In the genomic region with DNA sequence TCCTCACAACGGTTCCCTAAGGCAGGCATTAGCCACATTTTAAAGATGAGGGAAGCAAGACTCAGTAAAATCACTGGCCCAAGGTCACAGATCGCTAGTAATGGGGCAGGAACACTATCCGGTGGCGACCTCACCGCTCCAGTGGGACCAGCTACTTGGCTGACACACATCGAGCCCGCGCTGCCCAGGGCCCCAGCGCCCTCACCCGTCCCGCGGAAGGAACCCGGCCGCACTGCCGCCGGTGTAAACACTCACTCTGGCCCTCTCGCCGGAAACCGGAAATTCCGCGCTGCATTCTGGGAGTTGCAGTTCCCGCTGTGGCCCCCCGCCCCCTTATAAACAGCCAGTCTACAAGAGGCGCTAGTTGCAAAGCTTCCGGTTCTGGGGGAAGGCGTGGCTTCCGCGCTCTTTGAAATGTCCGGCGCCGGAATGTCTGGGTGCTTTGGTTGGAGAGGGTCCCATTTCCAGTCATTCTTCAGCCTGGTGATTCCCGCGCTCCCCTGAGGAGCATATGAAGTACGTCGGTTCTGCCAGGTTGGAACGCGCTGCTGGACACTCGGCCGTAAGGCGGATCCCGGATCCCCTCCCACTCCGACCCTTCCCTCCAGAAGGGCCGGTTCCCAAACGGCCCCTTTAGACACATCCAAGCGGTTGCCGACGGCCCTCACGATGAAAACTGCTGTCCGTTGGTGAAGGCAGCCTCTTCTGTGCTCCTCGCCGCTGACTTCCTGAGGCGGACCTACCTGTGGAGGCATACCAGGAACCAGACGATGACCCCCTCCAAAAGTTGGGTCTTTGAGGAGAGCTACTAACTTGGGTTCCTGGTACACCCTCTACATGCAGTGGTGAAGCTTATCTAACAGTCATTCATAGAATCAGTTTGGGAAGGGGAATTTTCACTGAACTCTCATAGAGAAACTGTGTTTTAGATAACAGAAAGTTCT, we compare ENCODE assay signal across 8 cellular contexts. TPM values are rescaled to one million over a fixed set of nuclear protein-coding genes. Genes with fewer than 3 reads are reported as not detected.
DNase-seq lines count a peak whose midpoint lies in the region; ATAC-seq, FAIRE-seq and TF ChIP-seq lines count a peak whose summit lies in the region.

A gene with protein sequence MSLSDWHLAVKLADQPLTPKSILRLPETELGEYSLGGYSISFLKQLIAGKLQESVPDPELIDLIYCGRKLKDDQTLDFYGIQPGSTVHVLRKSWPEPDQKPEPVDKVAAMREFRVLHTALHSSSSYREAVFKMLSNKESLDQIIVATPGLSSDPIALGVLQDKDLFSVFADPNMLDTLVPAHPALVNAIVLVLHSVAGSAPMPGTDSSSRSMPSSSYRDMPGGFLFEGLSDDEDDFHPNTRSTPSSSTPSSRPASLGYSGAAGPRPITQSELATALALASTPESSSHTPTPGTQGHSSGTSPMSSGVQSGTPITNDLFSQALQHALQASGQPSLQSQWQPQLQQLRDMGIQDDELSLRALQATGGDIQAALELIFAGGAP (minus strand): TSS at position 258 of the 944 bp plus-strand sequence. CDS start 2,293 bp downstream, outside the sequence.

- DNase-seq in AG04450 (ENCODE audit: low read depth, low spot score) (peak; percentile 83), NCI-H2227 (lab: John Stamatoyannopoulos, UW; ENCODE audit: unreplicated experiment) (peak; percentile 95), WERI-Rb-1 (peak; percentile 98), mammary epithelial cell (peak; percentile 97), small intestine (peak; percentile 98)

- POLR2A ChIA-PET in AG04450 (lab: Yijun Ruan, JAX): interaction anchor here (0.6 to 1.5 kb wide), 11 partner anchors 20 to 358 kb away, joined by 3 to 7 read pairs (median 4); a partner anchor contains a TSS

- in situ Hi-C loops in mammary epithelial cell (cut with MboI; ENCODE audit: low sequenced_read_pairs in 2 of 2): loop anchor here in 1 of 2 donors (5.0 kb wide), 1 partner anchor 81 kb away; a partner anchor contains a TSS

- H3K4me3 ChIP-seq in AG04450 (ENCODE audit: low read depth, low read length) (peak within 1 kb of the TSS; percentile 79), WERI-Rb-1 (ENCODE audit: low read depth, low read length) (peak within 1 kb of the TSS; percentile 94), mammary epithelial cell (replicated peaks in 1 of 3; ENCODE audit: insufficient read depth in 1 of 3, low read depth in 2 of 3, low read length in 3 of 3) (peak within 1 kb of the TSS; percentile 63 to 96 (median 94)), iPS-20b (ENCODE audit: low read length) (peak within 1 kb of the TSS; percentile 82), small intestine (ENCODE audit: low read depth in 1 of 2, low read length in 2 of 2) (peak within 1 kb of the TSS; percentile 64 to 92)

- H3K4me1 ChIP-seq in mammary epithelial cell (ENCODE audit: insufficient read depth, low read length): peaks cover 13% of the 10 kb centered on the region
- 0 out of 2 replicates have a peak, but pooled peaks cover 9% of the 10 kb centered on the region for H3K4me1 ChIP-seq in iPS-20b (ENCODE audit: insufficient read depth, low read length)
- peaks cover 0 to 5% of the 10 kb centered on the region in 2 donors for H3K4me1 ChIP-seq in small intestine (ENCODE audit: control insufficient read depth in 2 of 2, insufficient read depth in 1 of 2, low read depth in 1 of 2, low read length in 1 of 2)

- peaks cover 29% of the 10 kb centered on the region for H3K79me2 ChIP-seq in mammary epithelial cell (ENCODE audit: insufficient read depth, low read length)

- no peaks in the 10 kb centered on the region; the same call in 1 of the 2 replicates for H3K9me3 ChIP-seq in AG04450 (ENCODE audit: control insufficient read depth, insufficient read depth, low read length)
- H3K9me3 ChIP-seq in WERI-Rb-1 (ENCODE audit: severe bottlenecking): no peaks in the 10 kb centered on the region
- H3K9me3 ChIP-seq in mammary epithelial cell (replicated peaks; ENCODE audit: insufficient read depth, low read length): no peaks in the 10 kb centered on the region
- no peaks in the 10 kb centered on the region for H3K9me3 ChIP-seq in iPS-20b (ENCODE audit: insufficient read depth, low read depth, low read length)
- H3K9me3 ChIP-seq in small intestine (ENCODE audit: control insufficient read depth, low read depth): no peaks in the 10 kb centered on the region

- under 1% methylated on average over 21 of the region's 53 CpGs for WGBS in mammary epithelial cell (ENCODE audit: low coverage, missing lambda C conversion rate)
- 0% methylated on average over 53 of the region's 53 CpGs for WGBS in small intestine, 3 donors

- dilution Hi-C loops in mammary epithelial cell (cut with HindIII; ENCODE audit: low sequenced_read_pairs): loop anchor here (5.0 kb wide), 1 partner anchor 84 kb away; no protein-coding TSS in a partner anchor

- H3K27me3 ChIP-seq in AG04450 (ENCODE audit: control insufficient read depth, insufficient read depth, low read length) (no peaks in the 10 kb centered on the region), WERI-Rb-1 (ENCODE audit: insufficient read depth, low read depth, severe bottlenecking) (no peaks in the 10 kb centered on the region), mammary epithelial cell (ENCODE audit: insufficient read depth, low read length) (no peaks in the 10 kb centered on the region), iPS-20b (ENCODE audit: insufficient read depth, low read length) (no peaks in the 10 kb centered on the region), small intestine (ENCODE audit: control insufficient read depth in 2 of 2, insufficient read depth in 2 of 2, low read length in 2 of 2) (no peaks in the 10 kb centered on the region)

- ATAC-seq in GM18870 (IDR thresholded peaks at IDR 0.05; ENCODE audit: unreplicated experiment) (peak; percentile 63), HG03135 (IDR thresholded peaks at IDR 0.05; ENCODE audit: unreplicated experiment) (peak; percentile 87)

- BruUV-seq in mammary epithelial cell (replicated peaks; lab: Mats Ljungman, UMichigan): TSS peak; percentile 80

- intact Hi-C loops in mammary epithelial cell (cut with micrococcal nuclease): loop anchor here (1.0 to 2.0 kb wide), 4 partner anchors 78 to 155 kb away; no protein-coding TSS in a partner anchor

- H3K36me3 ChIP-seq in WERI-Rb-1 (peaks cover 21% of the 10 kb centered on the region), mammary epithelial cell (ENCODE audit: insufficient read depth, low read length) (peaks cover 1% of the 10 kb centered on the region), iPS-20b (ENCODE audit: insufficient read depth, low read depth, low read length) (peaks cover 15% of the 10 kb centered on the region), small intestine (ENCODE audit: control insufficient read depth in 2 of 2, insufficient read depth in 2 of 2, low read length in 2 of 2) (peaks cover 0 to 4% of the 10 kb centered on the region in 2 donors)

- peak within 1 kb of the TSS; percentile 57 for H3K27ac ChIP-seq in AG04450 (ENCODE audit: low read depth, low read length)
- peak within 1 kb of the TSS; percentile 95 for H3K27ac ChIP-seq in WERI-Rb-1
- H3K27ac ChIP-seq in mammary epithelial cell (ENCODE audit: insufficient read depth, low read depth, low read length): peak within 1 kb of the TSS; percentile 82
- peak within 1 kb of the TSS; percentile 43 for H3K27ac ChIP-seq in iPS-20b (ENCODE audit: low read length)
- H3K27ac ChIP-seq in small intestine (ENCODE audit: low read depth in 1 of 2, low read length in 1 of 2): peak within 1 kb of the TSS; percentile 76 to 92

- FAIRE-seq in small intestine (lab: Jason Lieb, UNC): no peak

- no peaks in the 10 kb centered on the region for H4K20me1 ChIP-seq in mammary epithelial cell (ENCODE audit: insufficient read depth, low read length)

- CTCF ChIA-PET in AG04450 (lab: Charles Lee): interaction anchor here (1.2 to 1.9 kb wide), 4 partner anchors 79 to 441 kb away, joined by 3 to 7 read pairs (median 4); no protein-coding TSS in a partner anchor
- CTCF ChIA-PET in mammary epithelial cell (lab: Charles Lee; ENCODE audit: low non-redundant PET): interaction anchor here (1.1 kb wide), 1 partner anchor 79 kb away, joined by 3 read pairs; no protein-coding TSS in a partner anchor

- H2AFZ ChIP-seq in mammary epithelial cell (ENCODE audit: low read depth, low read length): peak within 1 kb of the TSS; percentile 100

- peak within 1 kb of the TSS; percentile 92 for H3K4me2 ChIP-seq in mammary epithelial cell (ENCODE audit: insufficient read depth, low read depth, low read length)

- H3K9ac ChIP-seq in mammary epithelial cell (ENCODE audit: insufficient read depth, low read length): peak within 1 kb of the TSS; percentile 95
- peak within 1 kb of the TSS; percentile 86 for H3K9ac ChIP-seq in iPS-20b (ENCODE audit: low read depth, low read length)

- peak; percentile 39; the same call in 1 of the 2 replicates for TF ChIP-seq CTCF in AG04450 (IDR thresholded peaks at IDR 0.05; ENCODE audit: low read depth, low read length)
- peak; percentile 23; the same call in 1 of the 2 replicates for TF ChIP-seq CTCF in WERI-Rb-1 (IDR thresholded peaks at IDR 0.05; ENCODE audit: low read depth, low read length)
- peak in 1 of 2 donors; percentile 39 for TF ChIP-seq CTCF in mammary epithelial cell (conservative IDR thresholded peaks at IDR 0.05 in 1 of 2, IDR thresholded peaks at IDR 0.05 in 1 of 2; ENCODE audit: extremely low read depth in 1 of 2, insufficient read depth in 1 of 2, low read depth in 1 of 2, low read length in 2 of 2)

RNA-seq across cellular contexts. Expression of the gene that starts here (rescaled TPM):
- 76.6 and 82.8 TPM in 2 replicates for polyA plus RNA-seq in AG04450 (2011; rRNA removed)
- 50.3 and 74.2 TPM in 2 replicates for polyA minus RNA-seq in AG04450 (2011; rRNA and poly(A)+ RNA removed)
- 10 to 100 TPM; 36.4 to 41.7 TPM for total RNA-seq in mammary epithelial cell
- polyA plus RNA-seq in mammary epithelial cell: 42.9 TPM
- polyA minus RNA-seq in mammary epithelial cell: 43.0 TPM
- polyA plus RNA-seq in small intestine: 10 to 100 TPM; 33.3 to 51.7 (median 37.8) TPM

Comparison
In these comparisons a context has a peak if more than half of its experiments do, and no peak if none do; other contexts are left out.
1. Peak in every context shown above with its lines: DNase-seq, ATAC-seq, H3K4me3 ChIP-seq and H3K27ac ChIP-seq.
2. H3K27ac ChIP-seq: peak in every context shown above with its lines; median percentile 95 in WERI-Rb-1; 84 in small intestine; 82 in mammary epithelial cell; 57 in AG04450; 43 in iPS-20b.